ENCODE assay signal across 29 cellular contexts in the genomic region with DNA sequence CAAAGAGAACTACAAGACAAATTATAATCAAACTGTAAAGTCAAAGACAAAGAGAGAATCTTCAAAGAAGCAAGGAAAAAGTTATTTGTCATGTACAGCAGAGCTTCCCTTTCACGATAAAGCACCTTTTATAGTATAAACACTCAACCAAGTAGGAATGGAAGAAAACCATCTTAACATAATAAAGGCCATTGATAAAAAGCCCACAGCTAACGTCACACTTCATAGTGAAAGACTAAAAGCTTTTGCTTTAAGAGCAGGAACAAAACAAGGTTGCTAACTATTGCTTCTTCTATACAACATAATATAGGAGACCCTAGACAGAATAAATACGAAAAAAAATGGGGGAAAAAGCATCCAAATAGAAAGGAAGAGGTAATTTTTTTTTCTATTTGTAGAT.
"Had no signal": no experiment of that assay in that cellular context is flagged by ENCODE, and none has a peak within 500 bp of the region (broad histone marks: within the 10 kb centered on the region; RNA-seq: fewer than 3 reads in every experiment).

No MANE protein-coding gene starts in this region.

- H3K27ac ChIP-seq: esophagus muscularis mucosa, foreskin keratinocyte, gastroesophageal sphincter, heart left ventricle, hepatocyte, left lung, neural progenitor cell, parathyroid adenoma, right lobe of liver, thoracic aorta, tibial nerve, upper lobe of left lung, uterus had no signal

- H3K27me3 ChIP-seq: esophagus muscularis mucosa, foreskin keratinocyte, gastroesophageal sphincter, heart left ventricle, hepatocyte, left lung, neural progenitor cell, right lobe of liver, tibial nerve, upper lobe of left lung had no signal

- H3K9me3 Mint-ChIP-seq: neural progenitor cell; stimulated activated naive B cell treated with anti-CD40 and anti-IgM and Interleukin-4, amounts not matched to agents 10 μg/mL and 1 μg/mL and 100 μg/mL, for 72 hours; stimulated activated naive CD8-positive, alpha-beta T cell treated with anti-CD3 and anti-CD28 coated beads, Interleukin-15, Interleukin-2, amounts not matched to agents 100 ng/mL and 50 ng/mL, for 24 hours had no signal

- H3K4me3 Mint-ChIP-seq: mesothelial cell of epicardium; naive B cell; natural killer cell treated with Interleukin-12 subunit alpha and Interleukin-12 subunit beta and Interleukin-15 and Interleukin-18, amount 100 ng/mL, for 72 hours; neural progenitor cell; stimulated activated naive B cell treated with anti-CD40 and anti-IgM and Interleukin-4, amounts not matched to agents 10 μg/mL and 1 μg/mL and 100 μg/mL, for 72 hours; stimulated activated naive CD8-positive, alpha-beta T cell treated with anti-CD3 and anti-CD28 coated beads, Interleukin-15, Interleukin-2, amounts not matched to agents 100 ng/mL and 50 ng/mL, for 24 hours had no signal

- H3K79me2 ChIP-seq: hepatocyte, parathyroid adenoma had no signal

- FAIRE-seq: endothelial cell of umbilical vein, islet of Langerhans, small intestine had no signal

- H3K27ac Mint-ChIP-seq: mesothelial cell of epicardium; naive B cell; natural killer cell treated with Interleukin-12 subunit alpha and Interleukin-12 subunit beta and Interleukin-15 and Interleukin-18, amount 100 ng/mL, for 72 hours; neural progenitor cell; progenitor cell of endocrine pancreas; stimulated activated naive B cell treated with anti-CD40 and anti-IgM and Interleukin-4, amounts not matched to agents 10 μg/mL and 1 μg/mL and 100 μg/mL, for 72 hours; stimulated activated naive CD8-positive, alpha-beta T cell treated with anti-CD3 and anti-CD28 coated beads, Interleukin-15, Interleukin-2, amounts not matched to agents 100 ng/mL and 50 ng/mL, for 24 hours had no signal

- H3K27me3 Mint-ChIP-seq: naive B cell; natural killer cell treated with Interleukin-12 subunit alpha and Interleukin-12 subunit beta and Interleukin-15 and Interleukin-18, amount 100 ng/mL, for 72 hours; progenitor cell of endocrine pancreas; stimulated activated naive B cell treated with anti-CD40 and anti-IgM and Interleukin-4, amounts not matched to agents 10 μg/mL and 1 μg/mL and 100 μg/mL, for 72 hours; stimulated activated naive CD8-positive, alpha-beta T cell treated with anti-CD3 and anti-CD28 coated beads, Interleukin-15, Interleukin-2, amounts not matched to agents 100 ng/mL and 50 ng/mL, for 24 hours had no signal

- H3K4me3 ChIP-seq: esophagus muscularis mucosa, gastroesophageal sphincter, heart left ventricle, hepatocyte, left lung, mucosa of descending colon, neural progenitor cell, right lobe of liver, thoracic aorta, tibial nerve, upper lobe of left lung, uterus had no signal

- H3K36me3 ChIP-seq: esophagus muscularis mucosa, gastroesophageal sphincter, heart left ventricle, left lung, neural progenitor cell, right lobe of liver, thoracic aorta, tibial nerve, upper lobe of left lung, uterus had no signal

- H3K36me3 Mint-ChIP-seq: mesothelial cell of epicardium; naive B cell; natural killer cell treated with Interleukin-12 subunit alpha and Interleukin-12 subunit beta and Interleukin-15 and Interleukin-18, amount 100 ng/mL, for 72 hours; neural progenitor cell; stimulated activated naive B cell treated with anti-CD40 and anti-IgM and Interleukin-4, amounts not matched to agents 10 μg/mL and 1 μg/mL and 100 μg/mL, for 72 hours had no signal

- H3K9ac ChIP-seq: neural progenitor cell, parathyroid adenoma had no signal

- DNase-seq: dermis blood vessel endothelial cell; effector memory CD4-positive, alpha-beta T cell; foreskin keratinocyte; heart left ventricle; left cardiac atrium; left lung; mesenchymal stem cell; mucosa of descending colon; naive B cell; right lobe of liver; small intestine; stimulated activated CD4-positive, alpha-beta T cell treated with anti-CD3 and anti-CD28 coated beads, Interleukin-15, amount 100 ng/mL, for 24 hours; stimulated activated CD4-positive, alpha-beta T cell treated with anti-CD3 and anti-CD28 coated beads, Interleukin-2, amount 100 ng/mL, for 48 hours; stimulated activated naive B cell treated with anti-CD40 and anti-IgM and Interleukin-4, amounts not matched to agents 10 μg/mL and 1 μg/mL and 100 μg/mL, for 72 hours; upper lobe of left lung; uterus had no signal

- ATAC-seq: foreskin keratinocyte; gastroesophageal sphincter; heart left ventricle; left cardiac atrium; left lung; mucosa of descending colon; natural killer cell treated with Interleukin-12 subunit alpha and Interleukin-12 subunit beta and Interleukin-15 and Interleukin-18, amount 100 ng/mL, for 72 hours; right lobe of liver; stimulated activated naive B cell treated with anti-CD40 and anti-IgM and Interleukin-4, amounts not matched to agents 10 μg/mL and 1 μg/mL and 100 μg/mL, for 72 hours had no signal

- H3K4me1 ChIP-seq: esophagus muscularis mucosa, foreskin keratinocyte, gastroesophageal sphincter, heart left ventricle, left lung, neural progenitor cell, parathyroid adenoma, right lobe of liver, tibial nerve, upper lobe of left lung, uterus had no signal

- H2AFZ ChIP-seq: hepatocyte, neural progenitor cell, parathyroid adenoma had no signal

- H3K4me1 Mint-ChIP-seq: mesothelial cell of epicardium; naive B cell; neural progenitor cell; stimulated activated naive B cell treated with anti-CD40 and anti-IgM and Interleukin-4, amounts not matched to agents 10 μg/mL and 1 μg/mL and 100 μg/mL, for 72 hours had no signal

- H3K9me3 ChIP-seq: esophagus muscularis mucosa, gastroesophageal sphincter, heart left ventricle, left lung, mucosa of descending colon, right lobe of liver, thoracic aorta, tibial nerve, upper lobe of left lung, uterus had no signal

- H3K4me2 ChIP-seq: hepatocyte, neural progenitor cell had no signal
